33 cellular contexts compared by ENCODE assay signal in the genomic region with DNA sequence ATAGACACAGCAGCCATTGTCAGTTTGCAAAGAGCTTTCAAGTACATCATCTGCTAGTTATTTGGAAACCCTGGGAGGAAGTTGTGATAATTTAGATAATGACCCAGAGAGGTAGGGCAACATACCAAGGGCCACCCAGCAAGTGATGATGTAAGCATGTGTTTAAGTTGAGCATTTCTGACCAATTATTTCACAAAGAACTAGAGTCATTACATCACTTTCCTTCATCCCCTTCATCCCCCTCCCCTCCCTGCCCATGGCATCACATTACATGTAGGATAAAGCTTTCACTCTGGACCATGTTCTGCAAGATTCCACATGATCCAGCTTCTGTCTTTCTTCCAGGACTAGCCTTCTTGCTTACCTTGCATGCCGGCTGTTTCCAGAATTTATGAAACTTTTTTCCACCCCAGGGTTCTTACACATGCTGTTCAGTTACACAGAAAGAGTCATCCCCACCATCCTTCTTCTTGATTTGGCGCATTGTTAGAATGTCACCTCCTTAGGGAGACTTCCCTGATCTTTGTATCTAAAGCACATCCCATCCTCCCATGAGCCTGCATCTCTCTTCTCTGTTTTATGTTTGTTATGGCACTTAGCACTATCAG.
A peak's percentile ranks its signal among the peaks of the same experiment; 100 is the strongest.
DNase-seq lines count a peak whose midpoint lies in the region; FAIRE-seq lines count a peak whose summit lies in the region.
"Had no signal": no experiment of that assay in that cellular context is flagged by ENCODE, and none has a peak within 500 bp of the region (broad histone marks: within the 10 kb centered on the region; RNA-seq: fewer than 3 reads in every experiment).

No MANE protein-coding gene starts in this region.

- H2BK12ac ChIP-seq in trophoblast cell (ENCODE audit: low read length) = no peak overlapping the region

- no peak overlapping the region for H2AK5ac ChIP-seq in trophoblast cell (ENCODE audit: low read length)

- H3K27me3 ChIP-seq in trophoblast cell (ENCODE audit: insufficient read depth, low read length) = no peaks in the 10 kb centered on the region
- H3K27me3 ChIP-seq: BLaER1, esophagus muscularis mucosa, left lung, neutrophil, right atrium auricular region, vagina had no signal

- H3K4me2 ChIP-seq in trophoblast cell (ENCODE audit: low read length) = no peak overlapping the region
- H3K4me2 ChIP-seq: BLaER1, smooth muscle cell had no signal

- no peak overlapping the region for H3K4ac ChIP-seq in trophoblast cell (ENCODE audit: low read depth, low read length)

- FAIRE-seq in frontal cortex (lab: Jason Lieb, UNC) = no peak
- FAIRE-seq: astrocyte, GM12878, HepG2 had no signal

- peak; percentile 21 for DNase-seq in H4 (ENCODE audit: low spot score)
- DNase-seq in RPMI7951 (ENCODE audit: low read depth) = peak; percentile 19
- DNase-seq in fibroblast of peridontal ligament (ENCODE audit: extremely low read depth) = peak; percentile 60
- DNase-seq in trophoblast cell = peak; percentile 55 to 87
- DNase-seq in stimulated activated naive CD4-positive, alpha-beta T cell treated with Interleukin-2 at 50 U/mL for 16 hours (lab: John Stamatoyannopoulos, UW) = no peak
- no peak for DNase-seq in epidermal melanocyte (ENCODE audit: insufficient read length, low spot score)
- no peak for DNase-seq in frontal cortex (ENCODE audit: low spot score in 2 of 2)
- DNase-seq: activated CD4-positive, alpha-beta T cell treated with anti-CD3 and anti-CD28 coated beads, Interleukin-2, amount 50 U/mL, for 48 hours; activated CD4-positive, CD25-positive, alpha-beta regulatory T cell treated with anti-CD3 and anti-CD28 coated beads, Interleukin-2, amount 50 U/mL, for 72 hours; activated gamma-delta T cell treated with Interleukin-2 at 50 U/mL for 16 hours; activated naive CD8-positive, alpha-beta T cell treated with anti-CD3 and anti-CD28 coated beads, Interleukin-2, amount 10 ng/mL, durations not matched to agents 7 days and 5 days; activated T-cell treated with anti-CD3 and anti-CD28 coated beads, Interleukin-2, amount 50 U/mL, for 48 hours; caudate nucleus; dermis blood vessel endothelial cell; DMS 273 treated with DMSO at 0.1 percent for 48 hours; glutamatergic neuron; Kasumi-1; left lung; naive B cell; NCI-H1694 treated with DMSO at 0.1 percent for 48 hours; PC-3; posterior cingulate gyrus; stimulated activated naive CD4-positive, alpha-beta T cell had no signal

- H2AFZ ChIP-seq in trophoblast cell (ENCODE audit: insufficient read depth, low read length, poor library complexity) = no peak overlapping the region

- H3K4me1 ChIP-seq in trophoblast cell (ENCODE audit: control insufficient read depth in 1 of 2, insufficient read depth in 2 of 2, low read length in 2 of 2) = peaks cover 2 to 3% of the 10 kb centered on the region in 2 experiments

- no peaks in the 10 kb centered on the region for H3K79me1 ChIP-seq in trophoblast cell (ENCODE audit: low read length)

- H4K91ac ChIP-seq in trophoblast cell (ENCODE audit: low read depth, low read length) = no peak overlapping the region

- no peaks in the 10 kb centered on the region for H3K9me3 ChIP-seq in trophoblast cell (ENCODE audit: insufficient read depth, low read depth, low read length)
- H3K9me3 ChIP-seq: BLaER1, esophagus muscularis mucosa, HAP-1, left lung, neutrophil, right atrium auricular region, vagina had no signal

- no peaks in the 10 kb centered on the region for H3K79me2 ChIP-seq in trophoblast cell (ENCODE audit: control insufficient read depth, insufficient read depth, low read length, poor library complexity)

- no peak overlapping the region for H4K8ac ChIP-seq in trophoblast cell (ENCODE audit: low read depth, low read length)

- H3K27ac ChIP-seq in trophoblast cell (ENCODE audit: low read depth, low read length) = no peak overlapping the region
- H3K27ac ChIP-seq: BLaER1, esophagus muscularis mucosa, left lung, neutrophil, right atrium auricular region, vagina had no signal

- H2BK5ac ChIP-seq in trophoblast cell (ENCODE audit: low read depth, low read length, poor library complexity) = no peak overlapping the region

- no peak overlapping the region for H4K12ac ChIP-seq in trophoblast cell (ENCODE audit: low read depth, low read length)

- WGBS in trophoblast cell (ENCODE audit: extremely low coverage, insufficient coverage, insufficient read length) = no CpG with 5 or more reads among the region's 2 CpGs

- H3K4me3 ChIP-seq in trophoblast cell (ENCODE audit: low read depth, low read length) = no peak overlapping the region
- H3K4me3 ChIP-seq: BLaER1, esophagus muscularis mucosa, GM12878, HAP-1, left lung, right atrium auricular region, smooth muscle cell, vagina had no signal

- H3K23ac ChIP-seq in trophoblast cell (ENCODE audit: low read length) = no peak overlapping the region

- H3K9ac ChIP-seq in trophoblast cell (ENCODE audit: low read length) = no peak overlapping the region
- H3K9ac ChIP-seq: BLaER1 had no signal

- no peaks in the 10 kb centered on the region for H3K36me3 ChIP-seq in trophoblast cell (ENCODE audit: control insufficient read depth in 1 of 2, insufficient read depth in 2 of 2, low read length in 2 of 2)
- H3K36me3 ChIP-seq: BLaER1, esophagus muscularis mucosa, HAP-1, left lung, neutrophil, right atrium auricular region, vagina had no signal

- no peak overlapping the region for H2BK120ac ChIP-seq in trophoblast cell (ENCODE audit: insufficient read depth, low read length, poor library complexity)

- H3K18ac ChIP-seq in trophoblast cell (ENCODE audit: low read length) = no peak overlapping the region

- no peak overlapping the region for H3K14ac ChIP-seq in trophoblast cell (ENCODE audit: low read length)

Comparison
In these comparisons a context has a peak if more than half of its experiments do, and no peak if none do; other contexts are left out.
1. DNase-seq: peak in H4 (single experiment), RPMI7951 (single experiment), fibroblast of peridontal ligament (single experiment) and trophoblast cell (2 of 2); none in stimulated activated naive CD4-positive, alpha-beta T cell treated with Interleukin-2 at 50 U/mL for 16 hours (single experiment), epidermal melanocyte (single experiment) and frontal cortex (0 of 2).